In the genomic region with DNA sequence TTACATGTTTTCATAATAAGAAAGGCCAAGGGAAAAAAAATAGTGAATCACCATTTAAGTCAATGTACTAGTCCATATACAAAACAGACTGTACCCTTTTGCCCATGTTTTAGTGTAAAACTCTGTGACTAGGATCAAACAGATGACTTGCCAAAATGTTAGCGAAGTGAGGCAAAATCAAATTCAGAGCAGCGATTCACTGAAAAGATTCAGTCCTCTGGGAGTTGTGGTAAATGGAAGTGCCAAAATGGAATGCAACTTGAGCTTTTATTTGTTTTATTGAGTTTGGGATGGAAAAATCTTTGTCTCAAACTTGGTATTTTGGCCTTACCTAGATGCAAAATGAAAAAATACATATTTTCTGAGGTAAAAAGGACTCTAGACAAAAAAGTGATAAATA, we compare ENCODE assay signal across 25 cellular contexts. TPM values are rescaled to one million over a fixed set of nuclear protein-coding genes. Genes with fewer than 3 reads are reported as not detected.
DNase-seq lines count a peak whose midpoint lies in the region; ATAC-seq, FAIRE-seq and TF ChIP-seq lines count a peak whose summit lies in the region.
"Had no signal": no experiment of that assay in that cellular context is flagged by ENCODE, and none has a peak within 500 bp of the region (broad histone marks: within the 10 kb centered on the region; RNA-seq: fewer than 3 reads in every experiment).

No MANE protein-coding gene starts in this region.

- no peak overlapping the region for H2AFZ ChIP-seq in astrocyte (ENCODE audit: low read depth, low read length)
- H2AFZ ChIP-seq: neural progenitor cell had no signal

- ATAC-seq in activated CD8-positive, alpha-beta memory T cell treated with anti-CD3 and anti-CD28 coated beads, Interleukin-2, amount 10 ng/mL, durations not matched to agents 7 days and 5 days = no peak
- ATAC-seq: activated CD4-positive, CD25-positive, alpha-beta regulatory T cell treated with anti-CD3 and anti-CD28 coated beads, Interleukin-2, amount 50 U/mL, for 24 hours; K562 had no signal

- H3K27me3 Mint-ChIP-seq in activated CD8-positive, alpha-beta memory T cell treated with anti-CD3 and anti-CD28 coated beads, Interleukin-2, amount 10 ng/mL, durations not matched to agents 7 days and 5 days = no peaks in the 10 kb centered on the region
- no peaks in the 10 kb centered on the region for H3K27me3 Mint-ChIP-seq in astrocyte (ENCODE audit: low read depth, unreplicated experiment)
- H3K27me3 Mint-ChIP-seq: stimulated activated naive B cell treated with anti-CD40 and anti-IgM and Interleukin-4, amounts not matched to agents 10 μg/mL and 1 μg/mL and 100 μg/mL, for 72 hours had no signal

- DNase-seq in activated CD8-positive, alpha-beta memory T cell treated with anti-CD3 and anti-CD28 coated beads, Interleukin-2, amount 10 ng/mL, durations not matched to agents 7 days and 5 days = no peak
- DNase-seq in activated CD8-positive, alpha-beta memory T cell treated with anti-CD3 and anti-CD28 coated beads, Interleukin-2, amount 50 U/mL, for 4 hours = no peak
- DNase-seq in astrocyte (ENCODE audit: low read depth) (peak; percentile 8), fibroblast of pulmonary artery (ENCODE audit: low read depth) (peak; percentile 7), stromal cell of bone marrow (ENCODE audit: low read depth) (peak; percentile 86), KBM-7 (no peak), NCI-H345 (lab: John Stamatoyannopoulos, UW) (no peak), GM10248 (ENCODE audit: extremely low spot score) (no peak)
- DNase-seq: 8988T; dermis blood vessel endothelial cell; erythroblast; head of caudate nucleus; kidney; mesendoderm; NCI-H1092 treated with DMSO at 0.1 percent for 48 hours; NCI-H2107; NCI-H526 treated with DMSO at 0.1 percent for 48 hours; SJCRH30; stimulated activated naive B cell treated with anti-CD40 and anti-IgM and Interleukin-4, amounts not matched to agents 10 μg/mL and 1 μg/mL and 100 μg/mL, for 72 hours; T-helper 9 cell had no signal

- no peaks in the 10 kb centered on the region for H3K27me3 ChIP-seq in astrocyte (ENCODE audit: insufficient read depth, low read length)
- H3K27me3 ChIP-seq: neural progenitor cell, SJCRH30 had no signal

- no peak for FAIRE-seq in astrocyte (lab: Jason Lieb, UNC)
- FAIRE-seq: K562, kidney had no signal

- in situ Hi-C loops in KBM-7 (cut with MboI; ENCODE audit: low pct_unique_long_range_greater_than_20kb, low sequenced_read_pairs) = no loop called here

- peaks cover 41% of the 10 kb centered on the region for H3K4me1 Mint-ChIP-seq in activated CD8-positive, alpha-beta memory T cell treated with anti-CD3 and anti-CD28 coated beads, Interleukin-2, amount 10 ng/mL, durations not matched to agents 7 days and 5 days
- H3K4me1 Mint-ChIP-seq in astrocyte (ENCODE audit: low read depth, unreplicated experiment) = no peaks in the 10 kb centered on the region
- H3K4me1 Mint-ChIP-seq: neural progenitor cell had no signal

- no peaks in the 10 kb centered on the region for H3K9me3 Mint-ChIP-seq in activated CD8-positive, alpha-beta memory T cell treated with anti-CD3 and anti-CD28 coated beads, Interleukin-2, amount 10 ng/mL, durations not matched to agents 7 days and 5 days (ENCODE audit: low read depth)
- H3K9me3 Mint-ChIP-seq in astrocyte (ENCODE audit: unreplicated experiment) = no peaks in the 10 kb centered on the region
- H3K9me3 Mint-ChIP-seq: brain; neural progenitor cell; stimulated activated naive B cell treated with anti-CD40 and anti-IgM and Interleukin-4, amounts not matched to agents 10 μg/mL and 1 μg/mL and 100 μg/mL, for 72 hours had no signal

- no peak for TF ChIP-seq CTCF in astrocyte (IDR thresholded peaks at IDR 0.05; ENCODE audit: insufficient read depth, low read depth, low read length)
- TF ChIP-seq CTCF in fibroblast of pulmonary artery (IDR thresholded peaks at IDR 0.05; ENCODE audit: low read length, missing control alignments) = no peak
- TF ChIP-seq CTCF in GM10248 (IDR thresholded peaks at IDR 0.05; ENCODE audit: control extremely low read depth, extremely low read depth, low read depth, missing control alignments) = no peak

- POLR2A ChIA-PET in GM10248 (lab: Yijun Ruan, JAX) = interaction anchor here (0.6 kb wide), 1 partner anchor 802 kb away, joined by 4 read pairs; no protein-coding TSS in a partner anchor

- no peak overlapping the region for H3K27ac ChIP-seq in astrocyte (ENCODE audit: low read depth, low read length)
- H3K27ac ChIP-seq: neural progenitor cell, SJCRH30 had no signal

- peaks cover 3% of the 10 kb centered on the region for H3K79me2 ChIP-seq in astrocyte (ENCODE audit: insufficient read depth, low read length)

- H3K9ac ChIP-seq in astrocyte (ENCODE audit: low read length) = no peak overlapping the region
- H3K9ac ChIP-seq: neural progenitor cell had no signal

- peak overlapping the region; percentile 5 for H3K4me3 Mint-ChIP-seq in activated CD8-positive, alpha-beta memory T cell treated with anti-CD3 and anti-CD28 coated beads, Interleukin-2, amount 10 ng/mL, durations not matched to agents 7 days and 5 days
- no peak overlapping the region for H3K4me3 Mint-ChIP-seq in astrocyte (ENCODE audit: unreplicated experiment)
- H3K4me3 Mint-ChIP-seq: brain, neural progenitor cell had no signal

- no peak overlapping the region for H3K4me2 ChIP-seq in astrocyte (ENCODE audit: low read length)
- H3K4me2 ChIP-seq: neural progenitor cell had no signal

- H3K4me3 ChIP-seq in astrocyte (ENCODE audit: insufficient read depth, low read depth, low read length) (no peak overlapping the region), fibroblast of pulmonary artery (replicated peaks; ENCODE audit: low read depth, low read length) (no peak overlapping the region)
- H3K4me3 ChIP-seq: K562, neural progenitor cell, SJCRH30 had no signal

- no peaks in the 10 kb centered on the region for H4K20me1 ChIP-seq in astrocyte (ENCODE audit: insufficient read depth, low read length)

- H3K36me3 Mint-ChIP-seq in activated CD8-positive, alpha-beta memory T cell treated with anti-CD3 and anti-CD28 coated beads, Interleukin-2, amount 10 ng/mL, durations not matched to agents 7 days and 5 days = peaks cover 57% of the 10 kb centered on the region
- H3K36me3 Mint-ChIP-seq in astrocyte (ENCODE audit: low read depth, unreplicated experiment) = peaks cover 17% of the 10 kb centered on the region

- no peaks in the 10 kb centered on the region for H3K9me3 ChIP-seq in astrocyte (ENCODE audit: insufficient read depth, low read depth, low read length)
- H3K9me3 ChIP-seq: SJCRH30 had no signal

- H3K4me1 ChIP-seq in astrocyte (ENCODE audit: insufficient read depth, low read length) = no peaks in the 10 kb centered on the region
- H3K4me1 ChIP-seq: neural progenitor cell, SJCRH30 had no signal

- peaks cover 14% of the 10 kb centered on the region for H3K36me3 ChIP-seq in astrocyte (ENCODE audit: insufficient read depth, low read length)
- H3K36me3 ChIP-seq: neural progenitor cell had no signal

- CTCF ChIA-PET in activated CD8-positive, alpha-beta memory T cell treated with anti-CD3 and anti-CD28 coated beads, Interleukin-2, amount 10 ng/mL, durations not matched to agents 7 days and 5 days (lab: Charles Lee) = interaction anchor here (0.8 to 1.6 kb wide), 2 partner anchors 9 to 17 kb away, joined by 3 to 11 read pairs; a partner anchor contains a TSS
- CTCF ChIA-PET in GM10248 (lab: Yijun Ruan, JAX) = interaction anchor here (1.3 to 2.3 kb wide), 3 partner anchors 9 to 23 kb away, joined by 4 to 8 read pairs (median 8); a partner anchor contains a TSS

- no peak overlapping the region for H3K27ac Mint-ChIP-seq in activated CD8-positive, alpha-beta memory T cell treated with anti-CD3 and anti-CD28 coated beads, Interleukin-2, amount 10 ng/mL, durations not matched to agents 7 days and 5 days
- no peak overlapping the region for H3K27ac Mint-ChIP-seq in astrocyte (ENCODE audit: unreplicated experiment)
- H3K27ac Mint-ChIP-seq: brain; neural progenitor cell; stimulated activated naive B cell treated with anti-CD40 and anti-IgM and Interleukin-4, amounts not matched to agents 10 μg/mL and 1 μg/mL and 100 μg/mL, for 72 hours had no signal

RNA-seq across cellular contexts. Expression of a gene that starts 9.1 kb away (rescaled TPM):
- total RNA-seq in activated CD8-positive, alpha-beta memory T cell treated with anti-CD3 and anti-CD28 coated beads, Interleukin-2, amount 10 ng/mL, durations not matched to agents 7 days and 5 days = 10 to 100 TPM; 12.4 to 14.8 TPM
- 7.0 and 7.2 TPM in 2 replicates for total RNA-seq in astrocyte

RNA-seq across cellular contexts. Expression of a gene that starts 36.7 kb away (rescaled TPM):
- not detected for total RNA-seq in activated CD8-positive, alpha-beta memory T cell treated with anti-CD3 and anti-CD28 coated beads, Interleukin-2, amount 10 ng/mL, durations not matched to agents 7 days and 5 days
- total RNA-seq in astrocyte = not detected in 2 replicates
- total RNA-seq: dermis blood vessel endothelial cell, K562, SJCRH30, ureter had no signal

Comparison
In these comparisons a context has a peak if more than half of its experiments do, and no peak if none do; other contexts are left out.
1. DNase-seq: peak in astrocyte (single experiment), fibroblast of pulmonary artery (single experiment) and stromal cell of bone marrow (single experiment); none in activated CD8-positive, alpha-beta memory T cell treated with anti-CD3 and anti-CD28 coated beads, Interleukin-2, amount 10 ng/mL, durations not matched to agents 7 days and 5 days (single experiment), activated CD8-positive, alpha-beta memory T cell treated with anti-CD3 and anti-CD28 coated beads, Interleukin-2, amount 50 U/mL, for 4 hours (single experiment), KBM-7 (single experiment), NCI-H345 (single experiment) and GM10248 (single experiment).